In the genomic region with DNA sequence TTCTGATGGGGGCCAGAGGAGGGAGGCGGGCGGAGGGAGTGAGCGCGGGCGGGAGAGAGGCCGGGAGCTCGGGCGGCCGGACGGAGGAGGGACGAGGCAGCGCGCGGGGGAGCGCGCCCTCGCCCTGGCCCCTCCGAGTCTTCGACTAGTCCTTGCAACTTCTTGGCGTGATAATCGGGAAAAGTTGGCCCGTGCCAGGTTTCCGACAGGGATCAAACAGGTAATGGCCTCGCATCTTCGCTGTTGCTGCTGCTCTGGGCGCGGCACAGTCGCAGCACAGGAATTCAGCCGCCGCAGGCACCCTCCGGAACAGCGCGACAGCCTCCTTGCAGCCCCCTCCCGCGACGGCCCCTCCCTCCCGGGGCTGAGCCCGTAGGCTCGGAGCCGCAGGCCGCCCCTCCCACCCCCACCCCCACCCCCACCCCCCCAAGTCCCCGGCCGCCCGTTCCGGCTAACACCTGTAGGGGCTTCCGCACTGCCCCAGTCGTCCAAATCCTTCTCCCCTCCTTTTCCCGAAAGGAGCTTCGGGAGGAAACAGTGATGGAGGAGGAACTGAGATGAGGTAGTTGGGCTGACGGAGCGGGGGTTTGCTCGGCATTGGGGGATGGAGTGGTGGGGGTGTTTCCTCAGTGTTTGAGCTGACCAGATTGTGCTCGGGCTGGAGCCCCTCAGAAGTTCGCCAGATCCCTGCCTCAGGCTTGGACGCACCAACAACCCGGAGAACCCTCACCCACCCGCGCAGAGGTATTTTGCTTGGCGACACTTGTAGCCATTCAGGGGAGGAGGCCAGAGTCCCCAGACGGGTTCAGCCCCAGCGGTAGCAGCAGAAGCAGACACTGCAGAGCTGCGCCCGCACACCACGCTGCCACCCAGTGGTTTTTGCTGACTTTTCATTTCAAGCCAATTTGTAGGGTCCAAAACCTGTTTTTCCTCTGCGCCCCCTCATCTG, we compare ENCODE assay signal across 1 cellular context.
TF ChIP-seq lines count a peak whose summit lies in the region.

Gene FGF13 (minus strand): TSS at position 319 of the 949 bp plus-strand sequence. CDS start 714 bp downstream, outside the sequence.

TF ChIP-seq in IMR-90, 13 proteins besides CTCF, POLR2A, EP300 and RAD21 (continued from another document):
- TF ChIP-seq, protein P1, sequence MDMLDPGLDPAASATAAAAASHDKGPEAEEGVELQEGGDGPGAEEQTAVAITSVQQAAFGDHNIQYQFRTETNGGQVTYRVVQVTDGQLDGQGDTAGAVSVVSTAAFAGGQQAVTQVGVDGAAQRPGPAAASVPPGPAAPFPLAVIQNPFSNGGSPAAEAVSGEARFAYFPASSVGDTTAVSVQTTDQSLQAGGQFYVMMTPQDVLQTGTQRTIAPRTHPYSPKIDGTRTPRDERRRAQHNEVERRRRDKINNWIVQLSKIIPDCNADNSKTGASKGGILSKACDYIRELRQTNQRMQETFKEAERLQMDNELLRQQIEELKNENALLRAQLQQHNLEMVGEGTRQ (IDR thresholded peaks at IDR 0.05; ENCODE audit: low read depth, low read length), result no peak
TF ChIP-seq in IMR-90: peak in this region for 1.
